In genomic region chr17:38751144-38751802, GRCh38 we compare ENCODE assay signal across 9 cellular contexts. TPM values are rescaled to one million over a fixed set of nuclear protein-coding genes. Genes with fewer than 3 reads are reported as not detected.
DNase-seq lines count a peak whose midpoint lies in the region; ATAC-seq, FAIRE-seq and TF ChIP-seq lines count a peak whose summit lies in the region.
"Had no signal": no experiment of that assay in that cellular context is flagged by ENCODE, and none has a peak within 500 bp of the region (broad histone marks: within the 10 kb centered on the region; RNA-seq: fewer than 3 reads in every experiment).

No MANE protein-coding gene starts in this region.

- no peak for TF ChIP-seq POLR2A in K562 (conservative IDR thresholded peaks at IDR 0.05)

- H3K4me1 ChIP-seq in K562 (replicated peaks in 1 of 2; ENCODE audit: control insufficient read depth in 2 of 2, insufficient read depth in 2 of 2, low read length in 2 of 2) (peaks cover 16 to 52% of the 10 kb centered on the region in 2 experiments), mucosa of rectum (ENCODE audit: control insufficient read depth in 2 of 2, insufficient read depth in 2 of 2, low read length in 2 of 2) (peaks cover 48 to 52% of the 10 kb centered on the region in 2 donors)

- TF ChIP-seq RAD21 in K562 (CRISPR knock-in tag; conservative IDR thresholded peaks at IDR 0.05 in 1 of 2, IDR thresholded peaks at IDR 0.05 in 1 of 2) = no peak

- no peaks in the 10 kb centered on the region for H3K9me3 ChIP-seq in K562 (replicated peaks; ENCODE audit: control insufficient read depth, insufficient read depth, low read depth, low read length)
- no peaks in the 10 kb centered on the region for H3K9me3 ChIP-seq in mucosa of rectum (ENCODE audit: control insufficient read depth in 2 of 2, low read length in 2 of 2)

- no peaks in the 10 kb centered on the region; the same call in 1 of the 2 replicates for H4K20me1 ChIP-seq in K562 (replicated peaks; ENCODE audit: control insufficient read depth, insufficient read depth, low read length)

- H3K9ac ChIP-seq in K562 (ENCODE audit: insufficient read depth in 1 of 2, low read depth in 2 of 2, low read length in 2 of 2) (peak overlapping the region; percentile 90 to 92; a peak in 3 of 4 replicates), mucosa of rectum (ENCODE audit: low read depth in 1 of 2, low read length in 2 of 2) (peak overlapping the region; percentile 47 to 97)

- no peak; the same call in 1 of the 2 replicates for TF ChIP-seq EP300 in K562 (IDR thresholded peaks at IDR 0.05; ENCODE audit: low read length)

- H3K27ac ChIP-seq in K562 (ENCODE audit: extremely low read depth, low read depth, low read length) = peak overlapping the region; percentile 86
- H3K27ac ChIP-seq in mucosa of rectum (ENCODE audit: low read depth in 2 of 2, low read length in 2 of 2) = peak overlapping the region; percentile 84 to 89

- H3K27me3 ChIP-seq in K562 (ENCODE audit: control insufficient read depth in 2 of 2, insufficient read depth in 2 of 2, low read length in 2 of 2) (no peaks in the 10 kb centered on the region), mucosa of rectum (ENCODE audit: control insufficient read depth in 2 of 2, insufficient read depth in 2 of 2, low read length in 2 of 2) (no peaks in the 10 kb centered on the region)

- BruUV-seq in K562 (replicated peaks; lab: Mats Ljungman, UMichigan) = no TSS peak

- peak overlapping the region; percentile 86 for H3K4me2 ChIP-seq in K562 (ENCODE audit: insufficient read depth, low read length)

- H2AFZ ChIP-seq in K562 (ENCODE audit: low read depth, low read length) = peak overlapping the region; percentile 89

- 0% methylated on average over 8 of the region's 10 CpGs for WGBS in K562 (ENCODE audit: insufficient coverage, low coverage, missing lambda C conversion rate)

- no peak for FAIRE-seq in K562 (lab: Jason Lieb, UNC)
- FAIRE-seq: G401.6 had no signal

- no peak for TF ChIP-seq CTCF in K562 (IDR thresholded peaks at IDR 0.05 in 2 of 3, conservative IDR thresholded peaks at IDR 0.05 in 1 of 3; ENCODE audit: insufficient read depth in 2 of 3, low read depth in 1 of 3, low read length in 3 of 3)

- peaks cover 79% of the 10 kb centered on the region for H3K79me2 ChIP-seq in K562 (ENCODE audit: control insufficient read depth, insufficient read depth, low read length)

- intact Hi-C loops in K562 (cut with micrococcal nuclease) = loop anchor here (5.0 to 10.0 kb wide), 4 partner anchors 49 to 404 kb away; partner anchors contain the start of genes PLXDC1 and RPL23

- H3K36me3 ChIP-seq in K562 (ENCODE audit: control insufficient read depth, insufficient read depth, low read length) (peaks cover 24% of the 10 kb centered on the region), mucosa of rectum (ENCODE audit: control insufficient read depth in 2 of 2, insufficient read depth in 2 of 2, low read length in 2 of 2) (peaks cover 12 to 13% of the 10 kb centered on the region in 2 donors)

- POLR2A ChIA-PET in K562 (lab: Yijun Ruan, JAX) = interaction anchor here (0.6 to 2.3 kb wide), 11 partner anchors 11 to 418 kb away, joined by 3 to 9 read pairs (median 3); partner anchors contain the start of gene LASP1

- peak; percentile 61 for DNase-seq in NCI-H1694 treated with DMSO at 0.1 percent for 48 hours (lab: John Stamatoyannopoulos, UW)
- no peak for DNase-seq in NCI-H1694 (lab: John Stamatoyannopoulos, UW)
- DNase-seq in NCI-H146 (lab: John Stamatoyannopoulos, UW) = peak; percentile 63
- DNase-seq in K562 (ENCODE audit: extremely low read depth in 1 of 4, low spot score in 3 of 4) = peak in 1 of 4 experiments; percentile 71
- DNase-seq in cortex of kidney (lab: John Stamatoyannopoulos, UW) = no peak
- DNase-seq in stimulated activated CD4-positive, alpha-beta T cell treated with anti-CD3 and anti-CD28 coated beads, Interleukin-15, amount 100 ng/mL, for 24 hours = no peak
- no peak for DNase-seq in central memory CD4-positive, alpha-beta T cell

- H3K9me1 ChIP-seq in K562 (ENCODE audit: control insufficient read depth, insufficient read depth, low read length) = no peaks in the 10 kb centered on the region

- in situ Hi-C loops in K562 (cut with MboI) = no loop called here

- no peak for ATAC-seq in K562

- CTCF ChIA-PET in K562 (lab: Yijun Ruan, JAX; ENCODE audit: low intra/inter-chr PET ratio) = no interaction called here

- peak overlapping the region; percentile 74 for H3K4me3 ChIP-seq in K562
- peak overlapping the region; percentile 83 to 99 for H3K4me3 ChIP-seq in mucosa of rectum (ENCODE audit: low read length in 2 of 2)

RNA-seq across cellular contexts. Expression of gene PSMB3, which starts 1.3 kb away (rescaled TPM):
- 28.6 and 81.3 TPM in 2 replicates for total RNA-seq in K562 (2011; cell fraction: chromatin; rRNA removed; ENCODE audit: low replicate concordance)
- 130 and 156 TPM in 2 replicates for total RNA-seq in K562 (2011; cell fraction: nucleolus; rRNA removed)
- total RNA-seq in K562 (2011; cell fraction: nucleoplasm; rRNA removed) = 96.8 and 111 TPM in 2 replicates
- total RNA-seq in K562 (2014; rRNA removed) (509 and 525 TPM in 2 replicates), K562 (2014; rRNA removed; fragmentation: Illumina TruSeq; extraction: Trizol) (498 and 574 TPM in 2 replicates), K562 (2015; rRNA removed; fragmentation: Illumina TruSeq; extraction: Trizol) (469 and 476 TPM in 2 replicates), K562 (2021) (460 and 522 TPM in 2 replicates)
- polyA plus RNA-seq in K562 (2011; rRNA removed) (331 and 538 TPM in 2 replicates), K562 (2014; fragmentation: Illumina TruSeq; extraction: Trizol) (538 and 584 TPM in 2 replicates), K562 (2014; fragmentation: Nextera tagmentation; extraction: Ambion mirVana) (1,000 to 10,000 TPM; 2,413 to 2,775 TPM), K562 (2014; rRNA removed) (729 and 824 TPM in 2 replicates)
- 662 and 1,258 TPM in 2 replicates for polyA plus RNA-seq in K562 (2011; cell fraction: cytosol; rRNA removed)
- 149 and 186 TPM in 2 replicates for polyA plus RNA-seq in K562 (2011; cell fraction: nucleus; rRNA removed)
- 361 and 450 TPM in 2 replicates for polyA plus RNA-seq in K562 (2012)
- polyA minus RNA-seq in K562 (2011; rRNA and poly(A)+ RNA removed) = 209 and 374 TPM in 2 replicates
- 99.7 and 217 TPM in 2 replicates for polyA minus RNA-seq in K562 (2011; cell fraction: cytosol; rRNA and poly(A)+ RNA removed)
- polyA minus RNA-seq in K562 (2011; cell fraction: nucleus; rRNA and poly(A)+ RNA removed) = 36.3 and 46.2 TPM in 2 replicates

RNA-seq across cellular contexts. Expression of gene PCGF2, which starts 3.1 kb away (rescaled TPM):
- total RNA-seq in K562 (2011; cell fraction: chromatin; rRNA removed; ENCODE audit: low replicate concordance) = 12.2 and 22.3 TPM in 2 replicates
- 14.2 and 14.7 TPM in 2 replicates for total RNA-seq in K562 (2011; cell fraction: nucleolus; rRNA removed)
- 12.9 and 19.9 TPM in 2 replicates for total RNA-seq in K562 (2011; cell fraction: nucleoplasm; rRNA removed)
- 6.6 and 8.3 TPM in 2 replicates for total RNA-seq in K562 (2014; rRNA removed)
- 3.0 and 3.7 TPM in 2 replicates for total RNA-seq in K562 (2014; rRNA removed; fragmentation: Illumina TruSeq; extraction: Trizol)
- 4.0 and 5.1 TPM in 2 replicates for total RNA-seq in K562 (2015; rRNA removed; fragmentation: Illumina TruSeq; extraction: Trizol)
- total RNA-seq in K562 (2021) = 33.4 and 33.7 TPM in 2 replicates
- polyA plus RNA-seq in K562 (2011; rRNA removed) = 5.9 and 7.0 TPM in 2 replicates
- polyA plus RNA-seq in K562 (2011; cell fraction: cytosol; rRNA removed) = 7.1 and 19.3 TPM in 2 replicates
- polyA plus RNA-seq in K562 (2011; cell fraction: nucleus; rRNA removed) = 12.9 and 33.2 TPM in 2 replicates
- polyA plus RNA-seq in K562 (2012) = 22.2 and 28.1 TPM in 2 replicates
- polyA plus RNA-seq in K562 (2014; fragmentation: Illumina TruSeq; extraction: Trizol) = 14.0 and 17.8 TPM in 2 replicates
- polyA plus RNA-seq in K562 (2014; fragmentation: Nextera tagmentation; extraction: Ambion mirVana) = 1 to 10 TPM; 1.3 to 1.4 TPM
- polyA plus RNA-seq in K562 (2014; rRNA removed) = 17.1 and 20.3 TPM in 2 replicates
- 4.2 and 5.7 TPM in 2 replicates for polyA minus RNA-seq in K562 (2011; rRNA and poly(A)+ RNA removed)
- polyA minus RNA-seq in K562 (2011; cell fraction: cytosol; rRNA and poly(A)+ RNA removed) = 12.4 and 18.0 TPM in 2 replicates
- polyA minus RNA-seq in K562 (2011; cell fraction: nucleus; rRNA and poly(A)+ RNA removed) = 3.0 and 5.5 TPM in 2 replicates

RNA-seq across cellular contexts. Expression of gene CISD3, which starts 21.1 kb away (rescaled TPM):
- total RNA-seq in K562 (2011; cell fraction: chromatin; rRNA removed; ENCODE audit: low replicate concordance) = 5.3 and 11.2 TPM in 2 replicates
- 8.9 and 9.2 TPM in 2 replicates for total RNA-seq in K562 (2011; cell fraction: nucleolus; rRNA removed)
- total RNA-seq in K562 (2011; cell fraction: nucleoplasm; rRNA removed) = 10.9 and 12.7 TPM in 2 replicates
- total RNA-seq in K562 (2014; rRNA removed) (21.7 and 29.6 TPM in 2 replicates), K562 (2014; rRNA removed; fragmentation: Illumina TruSeq; extraction: Trizol) (7.2 and 11.7 TPM in 2 replicates), K562 (2015; rRNA removed; fragmentation: Illumina TruSeq; extraction: Trizol) (15.6 and 15.7 TPM in 2 replicates), K562 (2021) (60.7 and 78.7 TPM in 2 replicates)
- polyA plus RNA-seq in K562 (2011; rRNA removed) (13.0 and 20.5 TPM in 2 replicates), K562 (2014; fragmentation: Illumina TruSeq; extraction: Trizol) (15.0 and 29.4 TPM in 2 replicates), K562 (2014; fragmentation: Nextera tagmentation; extraction: Ambion mirVana) (10 to 100 TPM in 1 of 2 experiments, 1 to 10 TPM in 1; 5.0 to 10.7 TPM), K562 (2014; rRNA removed) (38.9 and 57.5 TPM in 2 replicates)
- polyA plus RNA-seq in K562 (2011; cell fraction: cytosol; rRNA removed) = 7.8 and 30.3 TPM in 2 replicates
- 6.0 and 11.9 TPM in 2 replicates for polyA plus RNA-seq in K562 (2011; cell fraction: nucleus; rRNA removed)
- 25.2 and 31.6 TPM in 2 replicates for polyA plus RNA-seq in K562 (2012)
- 2.4 and 3.5 TPM in 2 replicates for polyA minus RNA-seq in K562 (2011; rRNA and poly(A)+ RNA removed)
- 4.8 and 12.4 TPM in 2 replicates for polyA minus RNA-seq in K562 (2011; cell fraction: cytosol; rRNA and poly(A)+ RNA removed)
- 2.6 and 3.9 TPM in 2 replicates for polyA minus RNA-seq in K562 (2011; cell fraction: nucleus; rRNA and poly(A)+ RNA removed)

RNA-seq across cellular contexts. Expression of gene MLLT6, which starts 46.2 kb away (rescaled TPM):
- 330 and 658 TPM in 2 replicates for total RNA-seq in K562 (2011; cell fraction: chromatin; rRNA removed; ENCODE audit: low replicate concordance)
- 248 and 270 TPM in 2 replicates for total RNA-seq in K562 (2011; cell fraction: nucleolus; rRNA removed)
- total RNA-seq in K562 (2011; cell fraction: nucleoplasm; rRNA removed) = 297 and 366 TPM in 2 replicates
- total RNA-seq in K562 (2014; rRNA removed) (31.4 and 34.9 TPM in 2 replicates), K562 (2014; rRNA removed; fragmentation: Illumina TruSeq; extraction: Trizol) (17.4 and 18.4 TPM in 2 replicates), K562 (2015; rRNA removed; fragmentation: Illumina TruSeq; extraction: Trizol) (22.7 and 23.6 TPM in 2 replicates), K562 (2021) (61.3 and 71.7 TPM in 2 replicates)
- polyA plus RNA-seq in K562 (2011; rRNA removed) (30.0 and 30.6 TPM in 2 replicates), K562 (2014; fragmentation: Illumina TruSeq; extraction: Trizol) (30.2 and 33.4 TPM in 2 replicates), K562 (2014; fragmentation: Nextera tagmentation; extraction: Ambion mirVana) (1 to 10 TPM; 3.1 to 3.4 TPM), K562 (2014; rRNA removed) (47.8 and 55.0 TPM in 2 replicates)
- polyA plus RNA-seq in K562 (2011; cell fraction: cytosol; rRNA removed) = 11.8 and 25.6 TPM in 2 replicates
- 127 and 214 TPM in 2 replicates for polyA plus RNA-seq in K562 (2011; cell fraction: nucleus; rRNA removed)
- polyA plus RNA-seq in K562 (2012) = 36.2 and 46.8 TPM in 2 replicates
- 20.1 and 32.9 TPM in 2 replicates for polyA minus RNA-seq in K562 (2011; rRNA and poly(A)+ RNA removed)
- 13.9 and 19.0 TPM in 2 replicates for polyA minus RNA-seq in K562 (2011; cell fraction: cytosol; rRNA and poly(A)+ RNA removed)
- polyA minus RNA-seq in K562 (2011; cell fraction: nucleus; rRNA and poly(A)+ RNA removed) = 52.0 and 68.0 TPM in 2 replicates

RNA-seq across cellular contexts. Expression of gene PIP4K2B, which starts 48.1 kb away (rescaled TPM):
- total RNA-seq in K562 (2011; cell fraction: chromatin; rRNA removed; ENCODE audit: low replicate concordance) = 27.6 and 39.9 TPM in 2 replicates
- 17.5 and 18.2 TPM in 2 replicates for total RNA-seq in K562 (2011; cell fraction: nucleolus; rRNA removed)
- total RNA-seq in K562 (2011; cell fraction: nucleoplasm; rRNA removed) = 23.2 and 28.6 TPM in 2 replicates
- total RNA-seq in K562 (2014; rRNA removed) (14.4 and 18.1 TPM in 2 replicates), K562 (2014; rRNA removed; fragmentation: Illumina TruSeq; extraction: Trizol) (24.0 and 24.1 TPM in 2 replicates), K562 (2015; rRNA removed; fragmentation: Illumina TruSeq; extraction: Trizol) (27.9 and 29.3 TPM in 2 replicates), K562 (2021) (25.8 and 29.9 TPM in 2 replicates)
- polyA plus RNA-seq in K562 (2011; rRNA removed) (16.6 and 23.0 TPM in 2 replicates), K562 (2014; fragmentation: Illumina TruSeq; extraction: Trizol) (25.5 and 29.6 TPM in 2 replicates), K562 (2014; fragmentation: Nextera tagmentation; extraction: Ambion mirVana) (1 to 10 TPM; 3.7 to 5.7 TPM), K562 (2014; rRNA removed) (17.9 and 27.2 TPM in 2 replicates)
- polyA plus RNA-seq in K562 (2011; cell fraction: cytosol; rRNA removed) = 14.6 and 27.3 TPM in 2 replicates
- 34.1 and 43.1 TPM in 2 replicates for polyA plus RNA-seq in K562 (2011; cell fraction: nucleus; rRNA removed)
- polyA plus RNA-seq in K562 (2012) = 19.7 and 23.1 TPM in 2 replicates
- polyA minus RNA-seq in K562 (2011; rRNA and poly(A)+ RNA removed) = 35.1 and 73.8 TPM in 2 replicates
- polyA minus RNA-seq in K562 (2011; cell fraction: cytosol; rRNA and poly(A)+ RNA removed) = 15.0 and 21.8 TPM in 2 replicates
- polyA minus RNA-seq in K562 (2011; cell fraction: nucleus; rRNA and poly(A)+ RNA removed) = 7.5 and 10.6 TPM in 2 replicates

Comparison
In these comparisons a context has a peak if more than half of its experiments do, and no peak if none do; other contexts are left out.
1. DNase-seq: peak in NCI-H1694 treated with DMSO at 0.1 percent for 48 hours (single experiment) and NCI-H146 (single experiment); none in NCI-H1694 (single experiment), cortex of kidney (single experiment), stimulated activated CD4-positive, alpha-beta T cell treated with anti-CD3 and anti-CD28 coated beads, Interleukin-15, amount 100 ng/mL, for 24 hours (single experiment) and central memory CD4-positive, alpha-beta T cell (single experiment).